Comparison of ENCODE assay signal across 9 cellular contexts in genomic region chr11:114257621-114258558, GRCh38. TPM values are rescaled to one million over a fixed set of nuclear protein-coding genes. Genes with fewer than 3 reads are reported as not detected.
DNase-seq lines count a peak whose midpoint lies in the region; ATAC-seq, FAIRE-seq and TF ChIP-seq lines count a peak whose summit lies in the region.
"Had no signal": no experiment of that assay in that cellular context is flagged by ENCODE, and none has a peak within 500 bp of the region (broad histone marks: within the 10 kb centered on the region; RNA-seq: fewer than 3 reads in every experiment).

No MANE protein-coding gene starts in this region.

- H2BK20ac ChIP-seq in IMR-90 (ENCODE audit: low read depth, low read length) = no peak overlapping the region

- TF ChIP-seq RAD21 in IMR-90 (IDR thresholded peaks at IDR 0.05; ENCODE audit: low read length) = no peak

- H3K36me3 ChIP-seq in IMR-90 (ENCODE audit: control insufficient read depth, insufficient read depth, low read length) (no peaks in the 10 kb centered on the region), left lung (peaks cover 0 to 23% of the 10 kb centered on the region in 2 donors), spleen (peaks cover 0 to 32% (median 0%) of the 10 kb centered on the region in 6 donors)
- H3K36me3 ChIP-seq: colonic mucosa had no signal

- H2BK120ac ChIP-seq in IMR-90 (ENCODE audit: low read depth, low read length) = no peak overlapping the region

- no peak overlapping the region for H3K4me2 ChIP-seq in IMR-90 (ENCODE audit: low read depth, low read length)

- no peak overlapping the region for H3K27ac ChIP-seq in IMR-90 (ENCODE audit: insufficient read depth, low read length)
- peak overlapping the region; percentile 69 for H3K27ac ChIP-seq in cingulate gyrus (ENCODE audit: low read depth, low read length)
- H3K27ac ChIP-seq in left lung = peak overlapping the region; percentile 10 to 15
- peak overlapping the region in 6 of 8 donors; percentile 8 to 66 (median 55) for H3K27ac ChIP-seq in spleen
- H3K27ac ChIP-seq: colonic mucosa had no signal

- no peak overlapping the region for H2BK5ac ChIP-seq in IMR-90 (ENCODE audit: low read depth, low read length, poor library complexity, severe bottlenecking)

- DNase-seq in IMR-90 = no peak
- DNase-seq in left lung = no peak
- peak; percentile 82 for DNase-seq in spleen
- no peak for DNase-seq in AG08395 (ENCODE audit: low spot score)
- no peak for DNase-seq in activated CD4-positive, CD25-positive, alpha-beta regulatory T cell (lab: John Stamatoyannopoulos, UW)
- DNase-seq in HTR-8/SVneo (ENCODE audit: insufficient read length, low spot score) = no peak
- DNase-seq in NCI-H2171 treated with DMSO at 0.1 percent for 48 hours (lab: John Stamatoyannopoulos, UW) = no peak
- DNase-seq: colonic mucosa had no signal

- no peaks in the 10 kb centered on the region for H3K79me1 ChIP-seq in IMR-90 (ENCODE audit: low read depth in 1 of 2, low read length in 2 of 2)

- CTCF ChIA-PET in IMR-90 (lab: Yijun Ruan, JAX) = interaction anchor here (0.6 kb wide), 1 partner anchor 536 kb away, joined by 4 read pairs; no protein-coding TSS in a partner anchor

- no peak for FAIRE-seq in HTR-8/SVneo (lab: Jason Lieb, UNC)

- H4K8ac ChIP-seq in IMR-90 (ENCODE audit: low read depth in 2 of 2, low read length in 2 of 2) = no peak overlapping the region

- no peaks in the 10 kb centered on the region for H4K20me1 ChIP-seq in IMR-90 (ENCODE audit: insufficient read depth, low read length)

- WGBS in IMR-90 (ENCODE audit: extremely low coverage in 2 of 2, insufficient read length in 1 of 2), 2 experiments = 50% methylated on average over 1 of the region's 29 CpGs; no CpG with 5 or more reads in 1 of the 2 experiments
- 72 to 83% (median 73%) methylated on average over 21 to 29 of the region's 29 CpGs for WGBS in spleen, 5 donors

- no peak overlapping the region for H3K9ac ChIP-seq in IMR-90 (ENCODE audit: low read depth, low read length)

- H3K14ac ChIP-seq in IMR-90 (replicated peaks; ENCODE audit: low read depth, low read length) = no peak overlapping the region

- no peaks in the 10 kb centered on the region for H3K9me1 ChIP-seq in IMR-90 (ENCODE audit: insufficient read depth, low read length)

- ATAC-seq in IMR-90 (ENCODE audit: low read depth) = no peak
- ATAC-seq in left lung = peak; percentile 16

- TF ChIP-seq CTCF in IMR-90 (conservative IDR thresholded peaks at IDR 0.05; ENCODE audit: low read depth, low read length) (no peak), left lung (IDR thresholded peaks at IDR 0.05) (no peak), spleen (IDR thresholded peaks at IDR 0.05 in 8 of 11, conservative IDR thresholded peaks at IDR 0.05 in 3 of 11) (peak in 2 of 11 experiments; percentile 9 to 22)

- no peak overlapping the region for H3K23ac ChIP-seq in IMR-90 (ENCODE audit: low read depth, low read length)

- BruUV-seq in IMR-90 (replicated peaks; lab: Mats Ljungman, UMichigan) = no TSS peak

- no peak overlapping the region for H3K4me3 ChIP-seq in IMR-90 (ENCODE audit: insufficient read depth, low read depth, low read length)
- no peak overlapping the region for H3K4me3 ChIP-seq in left lung
- no peak overlapping the region for H3K4me3 ChIP-seq in spleen
- H3K4me3 ChIP-seq: colonic mucosa had no signal

- no peak overlapping the region for H4K5ac ChIP-seq in IMR-90 (ENCODE audit: low read depth, low read length)

- POLR2A ChIA-PET in IMR-90 (lab: Charles Lee; ENCODE audit: unreplicated experiment) = no interaction called here

- dilution Hi-C loops in IMR-90 (cut with HindIII; ENCODE audit: low sequenced_read_pairs, unreplicated experiment) = no loop called here

- no peak overlapping the region for H3K18ac ChIP-seq in IMR-90 (ENCODE audit: low read depth, low read length)

- no peak overlapping the region for H2AK5ac ChIP-seq in IMR-90 (ENCODE audit: low read depth, low read length)

- H4K91ac ChIP-seq in IMR-90 (ENCODE audit: insufficient read depth, low read depth, low read length) = no peak overlapping the region

- intact Hi-C loops in IMR-90 (cut with micrococcal nuclease) = no loop called here
- intact Hi-C loops in left lung (cut with DNase I) = no loop called here
- intact Hi-C loops in spleen (cut with DNase I; ENCODE audit: low total_unique reads) = loop anchor here (10.0 kb wide), 1 partner anchor 63 kb away; no protein-coding TSS in a partner anchor

- no peak overlapping the region for H3K56ac ChIP-seq in IMR-90 (ENCODE audit: extremely low read depth, insufficient read depth, low read length)

- H3K4me1 ChIP-seq in IMR-90 (ENCODE audit: control insufficient read depth, insufficient read depth, low read length) = no peaks in the 10 kb centered on the region
- peaks cover 5 to 42% of the 10 kb centered on the region in 2 donors for H3K4me1 ChIP-seq in left lung
- H3K4me1 ChIP-seq in spleen = peaks cover 4 to 55% (median 36%) of the 10 kb centered on the region in 6 donors
- H3K4me1 ChIP-seq: colonic mucosa had no signal

- H2BK15ac ChIP-seq in IMR-90 (ENCODE audit: low read depth, low read length) = no peak overlapping the region

- H3K9me3 ChIP-seq in IMR-90 (ENCODE audit: control insufficient read depth, insufficient read depth, low read length) = no peaks in the 10 kb centered on the region
- H3K9me3 ChIP-seq in left lung = no peaks in the 10 kb centered on the region
- H3K9me3 ChIP-seq in spleen = no peaks in the 10 kb centered on the region
- H3K9me3 ChIP-seq: colonic mucosa had no signal

- no peak overlapping the region for H2AK9ac ChIP-seq in IMR-90 (replicated peaks; ENCODE audit: low read depth, low read length, poor library complexity)

- peaks cover 34% of the 10 kb centered on the region; the same call in 1 of the 2 replicates for H3K27me3 ChIP-seq in IMR-90 (ENCODE audit: control insufficient read depth, insufficient read depth, low read length)
- H3K27me3 ChIP-seq in left lung = no peaks in the 10 kb centered on the region
- peaks cover 0 to 7% (median 0%) of the 10 kb centered on the region in 7 donors for H3K27me3 ChIP-seq in spleen (replicated peaks in 1 of 7)
- H3K27me3 ChIP-seq: colonic mucosa had no signal

- H3K4ac ChIP-seq in IMR-90 (ENCODE audit: low read depth, low read length) = no peak overlapping the region

- H2AFZ ChIP-seq in IMR-90 (replicated peaks; ENCODE audit: low read length, poor library complexity) = no peak overlapping the region

- TF ChIP-seq POLR2A in IMR-90 (IDR thresholded peaks at IDR 0.05; ENCODE audit: low read depth, low read length) = no peak
- TF ChIP-seq POLR2A in spleen (IDR thresholded peaks at IDR 0.05) = no peak

- in situ Hi-C loops in IMR-90 (cut with MboI; ENCODE audit: low sequenced_read_pairs) = no loop called here

TF ChIP-seq in IMR-90, 13 proteins besides CTCF, POLR2A, EP300 and RAD21:
- TF ChIP-seq RCOR1 (IDR thresholded peaks at IDR 0.05; ENCODE audit: insufficient replicate concordance, low read length) (no peak), CEBPB (IDR thresholded peaks at IDR 0.05; ENCODE audit: low read depth, low read length) (no peak), SMC3 (IDR thresholded peaks at IDR 0.05; ENCODE audit: low read depth, low read length) (0 out of 2 replicates have a peak, but pooled peaks have one; percentile 4)

RNA-seq across cellular contexts. Expression of gene NNMT, which starts 38.3 kb away (rescaled TPM):
- total RNA-seq in IMR-90 (2012; rRNA removed) (74.7 and 108 TPM in 2 replicates), left lung (100 to 1,000 TPM; 165 to 244 TPM), spleen (100 to 1,000 TPM; 131 to 324 (median 200) TPM)
- polyA plus RNA-seq in IMR-90 (2012; rRNA removed) (76.1 and 79.7 TPM in 2 replicates), spleen (100 to 1,000 TPM; 222 to 265 (median 236) TPM)
- 127 and 153 TPM in 2 replicates for polyA plus RNA-seq in IMR-90 (2012; cell fraction: cytosol; rRNA removed)
- 46.1 and 57.3 TPM in 2 replicates for polyA plus RNA-seq in IMR-90 (2012; cell fraction: nucleus; rRNA removed; ENCODE audit: low replicate concordance)
